Comparison of ENCODE assay signal across 8 cellular contexts in the genomic region with DNA sequence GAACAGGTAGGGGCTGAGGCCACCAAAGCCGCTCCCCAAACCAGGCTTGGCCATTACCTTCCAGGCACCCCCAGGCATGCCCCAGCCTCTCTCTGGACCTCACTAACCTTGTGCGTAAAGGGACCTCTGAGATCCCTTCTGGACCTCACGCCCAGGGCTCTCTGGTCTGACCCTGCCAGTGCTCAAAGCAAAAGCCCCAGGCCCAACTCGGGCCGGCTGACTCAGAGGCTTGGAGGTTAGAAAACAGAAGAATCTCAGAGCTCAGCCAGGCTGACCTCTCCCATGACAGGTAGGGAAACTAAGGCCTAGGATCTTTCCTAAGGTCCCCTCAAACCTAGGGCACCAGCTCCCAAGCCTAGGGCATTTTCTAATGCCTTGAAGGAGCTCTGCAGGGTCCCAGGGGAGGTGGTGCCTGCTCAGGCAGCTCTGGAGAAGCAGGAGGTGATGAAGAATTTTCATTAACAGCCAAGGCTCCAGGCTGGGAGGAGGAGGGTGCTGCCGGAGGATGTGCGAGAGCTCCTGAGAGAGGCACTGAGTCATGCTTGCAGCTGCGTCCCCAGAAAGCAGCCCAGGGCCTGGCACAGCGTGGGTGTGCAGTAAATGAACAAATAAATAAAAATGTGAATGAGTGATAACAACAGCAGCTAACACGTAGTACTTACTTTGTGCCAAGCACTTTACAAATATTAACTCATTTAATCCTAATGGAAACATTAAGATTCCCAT. TPM values are rescaled to one million over a fixed set of nuclear protein-coding genes. Genes with fewer than 3 reads are reported as not detected.
DNase-seq lines count a peak whose midpoint lies in the region; ATAC-seq and TF ChIP-seq lines count a peak whose summit lies in the region.

No MANE protein-coding gene starts in this region.

- H3K9me3 Mint-ChIP-seq in activated T-helper 17 cell treated with anti-CD3 and anti-CD28 coated beads, Interleukin-2, amount 50 U/mL, for 72 hours: no peaks in the 10 kb centered on the region

- WGBS in heart left ventricle, 4 donors: 64 to 74% (median 70%) methylated on average over 10 of the region's 10 CpGs

- no peaks in the 10 kb centered on the region for H3K36me3 Mint-ChIP-seq in activated T-helper 17 cell treated with anti-CD3 and anti-CD28 coated beads, Interleukin-2, amount 50 U/mL, for 72 hours (ENCODE audit: low read depth)

- H3K4me1 ChIP-seq in heart left ventricle: peaks cover 0 to 57% (median 18%) of the 10 kb centered on the region in 12 donors

- H3K4me3 ChIP-seq in heart left ventricle: no peak overlapping the region

- no peak for TF ChIP-seq CTCF in heart left ventricle (IDR thresholded peaks at IDR 0.05)

- peaks cover 0 to 36% (median 0%) of the 10 kb centered on the region in 9 donors for H3K36me3 ChIP-seq in heart left ventricle

- peaks cover 37% of the 10 kb centered on the region for H3K4me1 Mint-ChIP-seq in activated T-helper 17 cell treated with anti-CD3 and anti-CD28 coated beads, Interleukin-2, amount 50 U/mL, for 72 hours

- DNase-seq in NCI-H2171 treated with DMSO at 0.1 percent for 48 hours (lab: John Stamatoyannopoulos, UW) (peak; percentile 46), NCI-H2171 (lab: John Stamatoyannopoulos, UW) (no peak), heart left ventricle (peak in 4 of 5 donors; percentile 52 to 82 (median 78))
- DNase-seq in stimulated activated CD4-positive, alpha-beta T cell treated with anti-CD3 and anti-CD28 coated beads, Interleukin-15, amount 100 ng/mL, for 48 hours (ENCODE audit: low read depth in 2 of 2): peak; percentile 55 to 65

- H3K27me3 ChIP-seq in heart left ventricle: no peaks in the 10 kb centered on the region

- peak; percentile 86 for ATAC-seq in activated T-helper 17 cell treated with anti-CD3 and anti-CD28 coated beads, Interleukin-2, amount 50 U/mL, for 72 hours (replicated peaks)
- ATAC-seq in heart left ventricle (peak; percentile 50 to 90 (median 82)), HG02642 (IDR thresholded peaks at IDR 0.05; ENCODE audit: poor library complexity, unreplicated experiment) (no peak), HG02759 (IDR thresholded peaks at IDR 0.05; ENCODE audit: unreplicated experiment) (no peak), GM19324 (IDR thresholded peaks at IDR 0.05; ENCODE audit: low FRiP score, unreplicated experiment) (no peak)

- peak overlapping the region; percentile 21 for H3K27ac Mint-ChIP-seq in activated T-helper 17 cell treated with anti-CD3 and anti-CD28 coated beads, Interleukin-2, amount 50 U/mL, for 72 hours

- H3K27me3 Mint-ChIP-seq in activated T-helper 17 cell treated with anti-CD3 and anti-CD28 coated beads, Interleukin-2, amount 50 U/mL, for 72 hours: no peaks in the 10 kb centered on the region

- H3K9me3 ChIP-seq in heart left ventricle: no peaks in the 10 kb centered on the region

- peak overlapping the region; percentile 50 for H3K4me3 Mint-ChIP-seq in activated T-helper 17 cell treated with anti-CD3 and anti-CD28 coated beads, Interleukin-2, amount 50 U/mL, for 72 hours

- intact Hi-C loops in heart left ventricle (cut with DNase I): loop anchor here in 7 of 10 donors (5.0 kb wide), 3 partner anchors 39 to 56 kb away; no protein-coding TSS in a partner anchor

- peak overlapping the region in 10 of 12 donors; percentile 25 to 76 (median 48) for H3K27ac ChIP-seq in heart left ventricle

- TF ChIP-seq POLR2A in heart left ventricle (IDR thresholded peaks at IDR 0.05): no peak

RNA-seq across cellular contexts. Expression of a gene that starts 25.6 kb away (rescaled TPM):
- 10 to 100 TPM; 10.7 to 14.7 TPM for total RNA-seq in activated T-helper 17 cell treated with anti-CD3 and anti-CD28 coated beads, Interleukin-2, amount 50 U/mL, for 72 hours
- 10 to 100 TPM; 15.2 to 58.9 (median 29.2) TPM for total RNA-seq in heart left ventricle
- 10 to 100 TPM in 1 of 2 donors, 1 to 10 TPM in 1; 7.9 to 12.5 TPM for polyA plus RNA-seq in heart left ventricle

Comparison
In these comparisons a context has a peak if more than half of its experiments do, and no peak if none do; other contexts are left out.
1. ATAC-seq: peak in activated T-helper 17 cell treated with anti-CD3 and anti-CD28 coated beads, Interleukin-2, amount 50 U/mL, for 72 hours (single experiment) and heart left ventricle (4 of 4); none in HG02642 (single experiment), HG02759 (single experiment) and GM19324 (single experiment).